Comparison of ENCODE assay signal across 8 cellular contexts in genomic region chr5:60668715-60669304, GRCh38. TPM values are rescaled to one million over a fixed set of nuclear protein-coding genes. Genes with fewer than 3 reads are reported as not detected.
A peak's percentile ranks its signal among the peaks of the same experiment; 100 is the strongest.
DNase-seq lines count a peak whose midpoint lies in the region; ATAC-seq and TF ChIP-seq lines count a peak whose summit lies in the region.

No MANE protein-coding gene starts in this region.

- no peaks in the 10 kb centered on the region for H3K4me1 Mint-ChIP-seq in stimulated activated memory B cell treated with anti-CD40 and anti-IgM and Interleukin-4, amounts not matched to agents 10 μg/mL and 1 μg/mL and 100 μg/mL, for 72 hours

- H2AFZ ChIP-seq in PC-9: no peak overlapping the region

- H3K4me2 ChIP-seq in PC-9: no peak overlapping the region

- H3K27me3 ChIP-seq in PC-9 (ENCODE audit: insufficient read depth, low read depth): no peaks in the 10 kb centered on the region
- H3K27me3 ChIP-seq in thoracic aorta (replicated peaks; ENCODE audit: insufficient read depth): no peaks in the 10 kb centered on the region

- H3K79me2 ChIP-seq in PC-9 (ENCODE audit: low read depth): 0 out of 2 replicates have a peak, but pooled peaks cover 3% of the 10 kb centered on the region

- POLR2A ChIA-PET in PC-9 (lab: Charles Lee; ENCODE audit: unreplicated experiment): interaction anchor here (0.6 kb wide), 1 partner anchor 276 kb away, joined by 3 read pairs; the partner anchor contains the start of genes ERCC8 and NDUFAF2

- intact Hi-C loops in PC-9 (cut with micrococcal nuclease; ENCODE audit: unreplicated experiment): no loop called here

- H3K27ac Mint-ChIP-seq in stimulated activated memory B cell treated with anti-CD40 and anti-IgM and Interleukin-4, amounts not matched to agents 10 μg/mL and 1 μg/mL and 100 μg/mL, for 72 hours: no peak overlapping the region

- peak; percentile 15 for DNase-seq in A172 (ENCODE audit: low spot score)
- DNase-seq in GDM1 (lab: John Stamatoyannopoulos, UW): peak; percentile 14
- peak in 1 of 2 experiments; percentile 45 for DNase-seq in PC-9
- DNase-seq in fibroblast of the aortic adventitia (ENCODE audit: low read depth): peak; percentile 64
- DNase-seq in thoracic aorta (ENCODE audit: low spot score): no peak

- ATAC-seq in thoracic aorta (ENCODE audit: insufficient number of reproducible peaks, low FRiP score, low read depth): no peak
- ATAC-seq in GM21619 (IDR thresholded peaks at IDR 0.05; ENCODE audit: unreplicated experiment): no peak
- ATAC-seq in stimulated activated memory B cell treated with anti-CD40 and anti-IgM and Interleukin-4, amounts not matched to agents 10 μg/mL and 1 μg/mL and 100 μg/mL, for 72 hours: no peak
- no peak for ATAC-seq in HG03025 (IDR thresholded peaks at IDR 0.05; ENCODE audit: low FRiP score, unreplicated experiment)

- BruUV-seq in PC-9 (replicated peaks; lab: Mats Ljungman, UMichigan): no TSS peak

- no peaks in the 10 kb centered on the region for H4K20me1 ChIP-seq in PC-9 (ENCODE audit: insufficient read depth)

- no peak overlapping the region for H3K4me3 ChIP-seq in PC-9
- no peak overlapping the region for H3K4me3 ChIP-seq in fibroblast of the aortic adventitia (ENCODE audit: low read depth, low read length)
- no peak overlapping the region for H3K4me3 ChIP-seq in thoracic aorta

- H3K27ac ChIP-seq in PC-9: no peak overlapping the region
- no peak overlapping the region for H3K27ac ChIP-seq in thoracic aorta

- H3K9me3 Mint-ChIP-seq in stimulated activated memory B cell treated with anti-CD40 and anti-IgM and Interleukin-4, amounts not matched to agents 10 μg/mL and 1 μg/mL and 100 μg/mL, for 72 hours: no peaks in the 10 kb centered on the region

- H3K36me3 ChIP-seq in PC-9 (ENCODE audit: low read depth): no peaks in the 10 kb centered on the region
- no peaks in the 10 kb centered on the region for H3K36me3 ChIP-seq in thoracic aorta

- H3F3A ChIP-seq in PC-9 (ENCODE audit: insufficient read depth, low read depth): no peaks in the 10 kb centered on the region

- no peaks in the 10 kb centered on the region for H3K27me3 Mint-ChIP-seq in stimulated activated memory B cell treated with anti-CD40 and anti-IgM and Interleukin-4, amounts not matched to agents 10 μg/mL and 1 μg/mL and 100 μg/mL, for 72 hours

- H3K4me3 Mint-ChIP-seq in stimulated activated memory B cell treated with anti-CD40 and anti-IgM and Interleukin-4, amounts not matched to agents 10 μg/mL and 1 μg/mL and 100 μg/mL, for 72 hours: no peak overlapping the region

- no peaks in the 10 kb centered on the region for H3K9me2 ChIP-seq in PC-9 (ENCODE audit: insufficient read depth)

- CTCF ChIA-PET in PC-9 (lab: Charles Lee): interaction anchor here (0.7 kb wide), 3 partner anchors 31 to 856 kb away, joined by 3 to 4 read pairs (median 4); partner anchors contain the start of gene DEPDC1B

- H3K9me3 ChIP-seq in PC-9 (ENCODE audit: insufficient read depth, low read depth) (no peaks in the 10 kb centered on the region), thoracic aorta (no peaks in the 10 kb centered on the region)

- no peaks in the 10 kb centered on the region for H3K36me3 Mint-ChIP-seq in stimulated activated memory B cell treated with anti-CD40 and anti-IgM and Interleukin-4, amounts not matched to agents 10 μg/mL and 1 μg/mL and 100 μg/mL, for 72 hours

- TF ChIP-seq CTCF in PC-9 (conservative IDR thresholded peaks at IDR 0.05) (peak; percentile 76), fibroblast of the aortic adventitia (IDR thresholded peaks at IDR 0.05; ENCODE audit: insufficient read depth, low read length) (peak; percentile 51), thoracic aorta (IDR thresholded peaks at IDR 0.05) (peak; percentile 52)

- no peaks in the 10 kb centered on the region for H3K4me1 ChIP-seq in PC-9 (replicated peaks; ENCODE audit: insufficient read depth)
- no peaks in the 10 kb centered on the region for H3K4me1 ChIP-seq in thoracic aorta (ENCODE audit: control insufficient read depth in 1 of 2, low read depth in 2 of 2)

RNA-seq across cellular contexts. Expression of gene DEPDC1B, which starts 31.2 kb away (rescaled TPM):
- total RNA-seq in A172 (2014; rRNA removed; shearing (Covaris generic)): 34.4 and 35.0 TPM in 2 replicates
- total RNA-seq in PC-9 (2021): 25.6 and 29.2 TPM in 2 replicates
- 1.2 and 8.0 TPM in 2 replicates for total RNA-seq in fibroblast of the aortic adventitia (ENCODE audit: low replicate concordance)
- total RNA-seq in thoracic aorta: not detected
